1 cellular context compared by ENCODE assay signal in the genomic region with DNA sequence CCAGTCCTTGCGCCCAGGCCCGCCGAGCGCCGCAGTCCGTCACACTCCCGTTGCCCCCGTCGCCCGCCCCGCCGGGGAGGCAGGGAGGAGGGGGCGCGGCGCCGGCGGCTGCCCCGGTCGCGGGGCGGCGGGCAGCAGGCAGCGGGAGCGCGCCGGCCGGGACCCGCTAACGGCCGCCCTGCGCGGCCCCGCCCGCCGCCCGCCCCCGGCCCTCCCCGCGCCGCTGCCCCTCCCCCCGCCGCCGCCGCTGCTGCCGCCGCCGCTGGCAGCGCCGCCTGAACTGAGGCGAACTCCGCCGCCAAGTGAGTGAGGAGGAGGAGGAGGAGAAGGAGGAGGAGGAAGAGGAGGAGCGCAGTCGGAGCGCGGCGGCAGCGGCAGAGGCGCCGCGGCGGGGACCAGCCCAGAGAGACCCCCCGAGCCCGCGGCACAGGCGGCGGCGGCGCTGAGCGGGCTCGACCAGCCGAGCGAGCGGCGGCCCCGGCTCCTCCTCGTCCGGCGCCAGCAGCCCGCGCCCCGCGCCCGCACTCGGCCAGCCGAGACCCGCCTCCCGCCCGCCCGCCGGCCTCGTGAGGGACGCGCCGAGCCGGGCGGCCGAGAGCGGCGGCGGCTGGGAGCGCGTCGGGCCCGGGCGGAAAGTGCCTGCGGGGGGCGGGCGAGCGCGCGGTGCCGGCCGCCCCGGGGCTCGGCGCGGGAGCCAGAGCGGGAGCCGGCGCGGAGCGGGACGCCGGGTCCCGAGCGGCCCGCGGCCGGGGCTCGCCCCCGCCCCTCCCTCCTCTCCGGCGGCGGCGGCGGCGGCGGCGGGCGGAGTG.
TF ChIP-seq lines count a peak whose summit lies in the region.

Gene QKI (plus strand): TSS at position 352 of the 809 bp plus-strand sequence. CDS start 476 bp downstream, outside the sequence.

TF ChIP-seq in GM12878, 131 proteins besides CTCF, POLR2A, EP300 and RAD21 (continued from another document):
- TF ChIP-seq, protein P1, sequence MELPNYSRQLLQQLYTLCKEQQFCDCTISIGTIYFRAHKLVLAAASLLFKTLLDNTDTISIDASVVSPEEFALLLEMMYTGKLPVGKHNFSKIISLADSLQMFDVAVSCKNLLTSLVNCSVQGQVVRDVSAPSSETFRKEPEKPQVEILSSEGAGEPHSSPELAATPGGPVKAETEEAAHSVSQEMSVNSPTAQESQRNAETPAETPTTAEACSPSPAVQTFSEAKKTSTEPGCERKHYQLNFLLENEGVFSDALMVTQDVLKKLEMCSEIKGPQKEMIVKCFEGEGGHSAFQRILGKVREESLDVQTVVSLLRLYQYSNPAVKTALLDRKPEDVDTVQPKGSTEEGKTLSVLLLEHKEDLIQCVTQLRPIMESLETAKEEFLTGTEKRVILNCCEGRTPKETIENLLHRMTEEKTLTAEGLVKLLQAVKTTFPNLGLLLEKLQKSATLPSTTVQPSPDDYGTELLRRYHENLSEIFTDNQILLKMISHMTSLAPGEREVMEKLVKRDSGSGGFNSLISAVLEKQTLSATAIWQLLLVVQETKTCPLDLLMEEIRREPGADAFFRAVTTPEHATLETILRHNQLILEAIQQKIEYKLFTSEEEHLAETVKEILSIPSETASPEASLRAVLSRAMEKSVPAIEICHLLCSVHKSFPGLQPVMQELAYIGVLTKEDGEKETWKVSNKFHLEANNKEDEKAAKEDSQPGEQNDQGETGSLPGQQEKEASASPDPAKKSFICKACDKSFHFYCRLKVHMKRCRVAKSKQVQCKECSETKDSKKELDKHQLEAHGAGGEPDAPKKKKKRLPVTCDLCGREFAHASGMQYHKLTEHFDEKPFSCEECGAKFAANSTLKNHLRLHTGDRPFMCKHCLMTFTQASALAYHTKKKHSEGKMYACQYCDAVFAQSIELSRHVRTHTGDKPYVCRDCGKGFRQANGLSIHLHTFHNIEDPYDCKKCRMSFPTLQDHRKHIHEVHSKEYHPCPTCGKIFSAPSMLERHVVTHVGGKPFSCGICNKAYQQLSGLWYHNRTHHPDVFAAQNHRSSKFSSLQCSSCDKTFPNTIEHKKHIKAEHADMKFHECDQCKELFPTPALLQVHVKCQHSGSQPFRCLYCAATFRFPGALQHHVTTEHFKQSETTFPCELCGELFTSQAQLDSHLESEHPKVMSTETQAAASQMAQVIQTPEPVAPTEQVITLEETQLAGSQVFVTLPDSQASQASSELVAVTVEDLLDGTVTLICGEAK (IDR thresholded peaks at IDR 0.05; ENCODE audit: borderline replicate concordance), result no peak
- TF ChIP-seq BHLHE40 (IDR thresholded peaks at IDR 0.05; ENCODE audit: borderline replicate concordance in 1 of 2, low read depth in 2 of 2, low read length in 1 of 2) (peak in 1 of 2 experiments; percentile 37; a peak in 1 of 4 replicates), DPF2 (IDR thresholded peaks at IDR 0.05) (peak; percentile 14; the same call in 1 of the 2 replicates), CBX3 (IDR thresholded peaks at IDR 0.05; ENCODE audit: borderline replicate concordance, low read depth) (no peak), POU2F2 (IDR thresholded peaks at IDR 0.05; ENCODE audit: borderline replicate concordance, low read depth, low read length) (no peak), ETV6 (conservative IDR thresholded peaks at IDR 0.05 in 1 of 2, IDR thresholded peaks at IDR 0.05 in 1 of 2; ENCODE audit: borderline replicate concordance in 1 of 2, low read depth in 1 of 2) (no peak), ZSCAN29 (IDR thresholded peaks at IDR 0.05) (0 out of 2 replicates have a peak, but pooled peaks have one; percentile 20), IRF4 (IDR thresholded peaks at IDR 0.05; ENCODE audit: low read depth, low read length) (no peak), MYB (IDR thresholded peaks at IDR 0.05; ENCODE audit: borderline replicate concordance, low read depth, low read length) (no peak), MTA2 (IDR thresholded peaks at IDR 0.05; ENCODE audit: low read depth) (no peak), GATAD2B (conservative IDR thresholded peaks at IDR 0.05; ENCODE audit: low read depth) (peak; percentile 52; the same call in 1 of the 2 replicates), EZH2 (IDR thresholded peaks at IDR 0.05; ENCODE audit: borderline replicate concordance, control insufficient read depth, low read depth, low read length) (no peak), EGR1 (IDR thresholded peaks at IDR 0.05; ENCODE audit: borderline replicate concordance in 1 of 2, low read depth in 2 of 2, low read length in 2 of 2) (peak in 1 of 2 experiments; percentile 1; a peak in 1 of 3 replicates)
- TF ChIP-seq, protein P2, sequence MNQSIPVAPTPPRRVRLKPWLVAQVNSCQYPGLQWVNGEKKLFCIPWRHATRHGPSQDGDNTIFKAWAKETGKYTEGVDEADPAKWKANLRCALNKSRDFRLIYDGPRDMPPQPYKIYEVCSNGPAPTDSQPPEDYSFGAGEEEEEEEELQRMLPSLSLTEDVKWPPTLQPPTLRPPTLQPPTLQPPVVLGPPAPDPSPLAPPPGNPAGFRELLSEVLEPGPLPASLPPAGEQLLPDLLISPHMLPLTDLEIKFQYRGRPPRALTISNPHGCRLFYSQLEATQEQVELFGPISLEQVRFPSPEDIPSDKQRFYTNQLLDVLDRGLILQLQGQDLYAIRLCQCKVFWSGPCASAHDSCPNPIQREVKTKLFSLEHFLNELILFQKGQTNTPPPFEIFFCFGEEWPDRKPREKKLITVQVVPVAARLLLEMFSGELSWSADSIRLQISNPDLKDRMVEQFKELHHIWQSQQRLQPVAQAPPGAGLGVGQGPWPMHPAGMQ (IDR thresholded peaks at IDR 0.05; ENCODE audit: borderline replicate concordance), result no peak
TF ChIP-seq in GM12878: peak in this region for 12.
